12 cellular contexts compared by ENCODE assay signal in genomic region chr11:68051191-68052136, GRCh38. TPM values are rescaled to one million over a fixed set of nuclear protein-coding genes. Genes with fewer than 3 reads are reported as not detected.
DNase-seq lines count a peak whose midpoint lies in the region; ATAC-seq and TF ChIP-seq lines count a peak whose summit lies in the region.
"Had no signal": no experiment of that assay in that cellular context is flagged by ENCODE, and none has a peak within 500 bp of the region (broad histone marks: within the 10 kb centered on the region; RNA-seq: fewer than 3 reads in every experiment).

No MANE protein-coding gene starts in this region.

- H3K4me3 Mint-ChIP-seq in WTC11: no peak overlapping the region
- H3K4me3 Mint-ChIP-seq: T-helper 2 cell treated with Interferon-gamma antibody and Interleukin-4, amounts not matched to agents 5 μg/mL and 100 μg/mL, for 36 hours had no signal

- H3K4me3 ChIP-seq in left ventricle myocardium inferior (no peak overlapping the region), upper lobe of right lung (no peak overlapping the region)
- H3K4me3 ChIP-seq: BLaER1 treated with 17β-estradiol and CSF1 and Interleukin-3, amounts not matched to agents 10 nM and 100 nM; smooth muscle cell had no signal

- ATAC-seq in Right ventricle myocardium superior (ENCODE audit: poor library complexity) (peak; percentile 10), WTC11 (peak; percentile 52), upper lobe of right lung (peak; percentile 5), HG02840 (IDR thresholded peaks at IDR 0.05; ENCODE audit: low FRiP score, unreplicated experiment) (no peak)

- H3K4me1 ChIP-seq in left ventricle myocardium inferior: no peaks in the 10 kb centered on the region
- H3K4me1 ChIP-seq in upper lobe of right lung: no peaks in the 10 kb centered on the region

- peaks cover 41% of the 10 kb centered on the region for H3K36me3 ChIP-seq in left ventricle myocardium inferior
- peaks cover 53% of the 10 kb centered on the region for H3K36me3 ChIP-seq in upper lobe of right lung

- H3K27me3 ChIP-seq in left ventricle myocardium inferior (ENCODE audit: low read depth): no peaks in the 10 kb centered on the region
- no peaks in the 10 kb centered on the region for H3K27me3 ChIP-seq in upper lobe of right lung
- H3K27me3 ChIP-seq: BLaER1 treated with 17β-estradiol and CSF1 and Interleukin-3, amounts not matched to agents 10 nM and 100 nM had no signal

- H3K36me3 Mint-ChIP-seq in WTC11: peaks cover 12% of the 10 kb centered on the region

- POLR2A ChIA-PET in WTC11 (lab: Charles Lee): interaction anchor here (1.4 kb wide), 1 partner anchor 8 kb away, joined by 3 read pairs; no protein-coding TSS in a partner anchor

- H3K9me3 ChIP-seq in left ventricle myocardium inferior (replicated peaks): no peaks in the 10 kb centered on the region
- H3K9me3 ChIP-seq in upper lobe of right lung: no peaks in the 10 kb centered on the region
- H3K9me3 ChIP-seq: BLaER1 treated with 17β-estradiol and CSF1 and Interleukin-3, amounts not matched to agents 10 nM and 100 nM had no signal

- CTCF ChIA-PET in WTC11 (lab: Charles Lee): interaction anchor here (1.0 to 2.2 kb wide), 4 partner anchors 10 to 158 kb away, joined by 3 to 7 read pairs (median 4); no protein-coding TSS in a partner anchor

- peaks cover 6% of the 10 kb centered on the region for H3K4me1 Mint-ChIP-seq in WTC11

- no peak overlapping the region for H3K27ac ChIP-seq in left ventricle myocardium inferior (replicated peaks)
- no peak overlapping the region for H3K27ac ChIP-seq in upper lobe of right lung

- peak overlapping the region; percentile 74 for H3K27ac Mint-ChIP-seq in WTC11
- H3K27ac Mint-ChIP-seq: T-helper 2 cell treated with Interferon-gamma antibody and Interleukin-4, amounts not matched to agents 5 μg/mL and 100 μg/mL, for 36 hours had no signal

- H3K9me3 Mint-ChIP-seq in WTC11: no peaks in the 10 kb centered on the region
- H3K9me3 Mint-ChIP-seq: T-helper 2 cell treated with Interferon-gamma antibody and Interleukin-4, amounts not matched to agents 5 μg/mL and 100 μg/mL, for 36 hours had no signal

- intact Hi-C loops in Right ventricle myocardium superior (cut with DNase I) (no loop called here), left ventricle myocardium inferior (cut with micrococcal nuclease) (no loop called here), upper lobe of right lung (cut with DNase I) (no loop called here)

- DNase-seq in Right ventricle myocardium superior (no peak), left ventricle myocardium inferior (no peak), WTC11 (ENCODE audit: low spot score) (no peak), left kidney (ENCODE audit: low read depth, low spot score) (peak; percentile 21), upper lobe of right lung (peak; percentile 62), NCI-H1930 (lab: John Stamatoyannopoulos, UW) (no peak), EL (no peak)
- DNase-seq: NCI-H1436 had no signal

- no peak for TF ChIP-seq CTCF in left ventricle myocardium inferior (IDR thresholded peaks at IDR 0.05; ENCODE audit: borderline replicate concordance)
- TF ChIP-seq CTCF in WTC11 (IDR thresholded peaks at IDR 0.05): no peak
- no peak for TF ChIP-seq CTCF in upper lobe of right lung (IDR thresholded peaks at IDR 0.05)

- no peaks in the 10 kb centered on the region for H3K27me3 Mint-ChIP-seq in WTC11 (ENCODE audit: low read depth)

TF ChIP-seq in WTC11, 78 proteins besides CTCF, POLR2A, EP300 and RAD21 (continues in another document):
- no peak for TF ChIP-seq RORB (CRISPR knock-in tag; IDR thresholded peaks at IDR 0.05)
- TF ChIP-seq NR3C1 (CRISPR knock-in tag; conservative IDR thresholded peaks at IDR 0.05; ENCODE audit: low read depth): no peak
- TF ChIP-seq ZBTB43 (CRISPR knock-in tag; IDR thresholded peaks at IDR 0.05): no peak
- TF ChIP-seq SMAD4 (CRISPR knock-in tag; IDR thresholded peaks at IDR 0.05): no peak
- TF ChIP-seq ETV6 (CRISPR knock-in tag; IDR thresholded peaks at IDR 0.05): 0 out of 2 replicates have a peak, but pooled peaks have one; percentile 38
- TF ChIP-seq TP53 (CRISPR knock-in tag; IDR thresholded peaks at IDR 0.05): 0 out of 2 replicates have a peak, but pooled peaks have one; percentile 29
- TF ChIP-seq SMAD3 (CRISPR knock-in tag; IDR thresholded peaks at IDR 0.05; ENCODE audit: borderline replicate concordance): no peak
- no peak for TF ChIP-seq ZNF281 (CRISPR knock-in tag; IDR thresholded peaks at IDR 0.05)
- TF ChIP-seq USF1 (CRISPR knock-in tag; IDR thresholded peaks at IDR 0.05): no peak
- no peak for TF ChIP-seq IRF1 (CRISPR knock-in tag; IDR thresholded peaks at IDR 0.05)
- no peak for TF ChIP-seq STAT6 (CRISPR knock-in tag; conservative IDR thresholded peaks at IDR 0.05; ENCODE audit: low read depth)

RNA-seq across cellular contexts. Expression of gene TCIRG1, which starts 12.6 kb away (rescaled TPM):
- total RNA-seq in Right ventricle myocardium superior (22.3 TPM), left ventricle myocardium inferior (23.4 TPM), WTC11 (2021) (50.7 to 51.7 TPM (median 51.1 TPM) in 3 replicates), upper lobe of right lung (216 TPM)

RNA-seq across cellular contexts. Expression of gene NDUFS8, which starts 21.0 kb away (rescaled TPM):
- total RNA-seq in Right ventricle myocardium superior (474 TPM), left ventricle myocardium inferior (436 TPM), WTC11 (2021) (221 to 247 TPM (median 240 TPM) in 3 replicates), upper lobe of right lung (118 TPM)

RNA-seq across cellular contexts. Expression of gene ALDH3B1, which starts 41.3 kb away (rescaled TPM):
- 4.4 TPM for total RNA-seq in Right ventricle myocardium superior
- total RNA-seq in left ventricle myocardium inferior: 3.7 TPM
- 0.30 to 0.53 TPM (median 0.46 TPM) in 3 replicates for total RNA-seq in WTC11 (2021)
- total RNA-seq in upper lobe of right lung: 95.9 TPM

RNA-seq across cellular contexts. Expression of gene UNC93B1, which starts 47.6 kb away (rescaled TPM):
- total RNA-seq in Right ventricle myocardium superior (7.3 TPM), left ventricle myocardium inferior (6.1 TPM), WTC11 (2021) (27.7 to 29.7 TPM (median 27.9 TPM) in 3 replicates), upper lobe of right lung (79.5 TPM)

Comparison
In these comparisons a context has a peak if more than half of its experiments do, and no peak if none do; other contexts are left out.
1. DNase-seq: peak in left kidney (single experiment) and upper lobe of right lung (single experiment); none in Right ventricle myocardium superior (single experiment), left ventricle myocardium inferior (single experiment), WTC11 (single experiment), NCI-H1930 (0 of 2) and EL (single experiment).
2. RNA of gene ALDH3B1, which starts 41.3 kb away (total RNA-seq): 95.9 TPM in upper lobe of right lung (single experiment); 4.4 TPM in Right ventricle myocardium superior (single experiment), 3.7 TPM in left ventricle myocardium inferior (single experiment) and 0.30 to 0.53 TPM in WTC11; every median in the first group is over 10 times any median in the second.